11 cellular contexts compared by ENCODE assay signal in genomic region chr10:114367676-114368391, GRCh38. TPM values are rescaled to one million over a fixed set of nuclear protein-coding genes. Genes with fewer than 3 reads are reported as not detected.
DNase-seq lines count a peak whose midpoint lies in the region; TF ChIP-seq lines count a peak whose summit lies in the region.
"Had no signal": no experiment of that assay in that cellular context is flagged by ENCODE, and none has a peak within 500 bp of the region (broad histone marks: within the 10 kb centered on the region; RNA-seq: fewer than 3 reads in every experiment).

No MANE protein-coding gene starts in this region.

- no peak overlapping the region for H3K18ac ChIP-seq in neuronal stem cell (ENCODE audit: low read length)

- H2AK5ac ChIP-seq in neuronal stem cell (ENCODE audit: low read depth, low read length): no peak overlapping the region

- no peaks in the 10 kb centered on the region for H3K79me1 ChIP-seq in neuronal stem cell (ENCODE audit: low read depth, low read length)

- H3K27ac Mint-ChIP-seq in MCF 10A (ENCODE audit: low read depth, unreplicated experiment): no peak overlapping the region
- no peak overlapping the region for H3K27ac Mint-ChIP-seq in endothelial cell (ENCODE audit: unreplicated experiment)
- H3K27ac Mint-ChIP-seq: activated naive CD8-positive, alpha-beta T cell treated with anti-CD3 and anti-CD28 coated beads, Interleukin-2, amount 50 U/mL, for 24 hours had no signal

- H3K27me3 ChIP-seq in breast epithelium: no peaks in the 10 kb centered on the region
- H3K27me3 ChIP-seq in fibroblast of lung (ENCODE audit: control insufficient read depth, insufficient read depth, low read length): peaks cover under 1% of the 10 kb centered on the region
- H3K27me3 ChIP-seq in neuronal stem cell (ENCODE audit: control insufficient read depth in 3 of 3, insufficient read depth in 3 of 3, low read depth in 1 of 3, low read length in 3 of 3): no peaks in the 10 kb centered on the region
- H3K27me3 ChIP-seq in uterus: no peaks in the 10 kb centered on the region

- no peak overlapping the region for H3K4me3 Mint-ChIP-seq in MCF 10A (ENCODE audit: unreplicated experiment)
- no peak overlapping the region for H3K4me3 Mint-ChIP-seq in endothelial cell (ENCODE audit: unreplicated experiment)
- H3K4me3 Mint-ChIP-seq: activated naive CD8-positive, alpha-beta T cell treated with anti-CD3 and anti-CD28 coated beads, Interleukin-2, amount 50 U/mL, for 24 hours had no signal

- H3K36me3 ChIP-seq in breast epithelium (no peaks in the 10 kb centered on the region), fibroblast of lung (ENCODE audit: control insufficient read depth, insufficient read depth, low read length) (no peaks in the 10 kb centered on the region), neuronal stem cell (replicated peaks in 1 of 2; ENCODE audit: control insufficient read depth in 2 of 2, insufficient read depth in 2 of 2, low read length in 2 of 2) (no peaks in the 10 kb centered on the region), uterus (no peaks in the 10 kb centered on the region)

- H3K4ac ChIP-seq in neuronal stem cell (ENCODE audit: low read length): no peak overlapping the region

- TF ChIP-seq POLR2A in breast epithelium (IDR thresholded peaks at IDR 0.05): no peak
- TF ChIP-seq POLR2A in uterus (IDR thresholded peaks at IDR 0.05): no peak

- CTCF ChIA-PET in MCF 10A (lab: Yijun Ruan, JAX): interaction anchor here (0.7 kb wide), 1 partner anchor 411 kb away, joined by 3 read pairs; no protein-coding TSS in a partner anchor

- H3K36me3 Mint-ChIP-seq in MCF 10A (ENCODE audit: insufficient read depth, unreplicated experiment): no peaks in the 10 kb centered on the region
- H3K36me3 Mint-ChIP-seq in endothelial cell (ENCODE audit: low read depth, unreplicated experiment): no peaks in the 10 kb centered on the region

- no TSS peak for BruUV-seq in MCF 10A (replicated peaks; lab: Mats Ljungman, UMichigan)

- H3K4me1 Mint-ChIP-seq in MCF 10A (ENCODE audit: insufficient read depth, unreplicated experiment) (no peaks in the 10 kb centered on the region), endothelial cell (ENCODE audit: unreplicated experiment) (peaks cover 5% of the 10 kb centered on the region)
- H3K4me1 Mint-ChIP-seq: activated naive CD8-positive, alpha-beta T cell treated with anti-CD3 and anti-CD28 coated beads, Interleukin-2, amount 50 U/mL, for 24 hours had no signal

- H3K9me3 Mint-ChIP-seq in MCF 10A (ENCODE audit: unreplicated experiment): no peaks in the 10 kb centered on the region
- H3K9me3 Mint-ChIP-seq in endothelial cell (ENCODE audit: unreplicated experiment): no peaks in the 10 kb centered on the region
- H3K9me3 Mint-ChIP-seq: activated naive CD8-positive, alpha-beta T cell treated with anti-CD3 and anti-CD28 coated beads, Interleukin-2, amount 50 U/mL, for 24 hours had no signal

- peak overlapping the region; percentile 74 to 81 for H3K27ac ChIP-seq in breast epithelium
- no peak overlapping the region for H3K27ac ChIP-seq in fibroblast of lung (ENCODE audit: insufficient read depth, low read length)
- no peak overlapping the region for H3K27ac ChIP-seq in neuronal stem cell (replicated peaks; ENCODE audit: low read length)
- H3K27ac ChIP-seq in uterus: peak overlapping the region; percentile 78 to 80
- H3K27ac ChIP-seq: 22Rv1 had no signal

- H2BK12ac ChIP-seq in neuronal stem cell (ENCODE audit: low read length): no peak overlapping the region

- H2BK120ac ChIP-seq in neuronal stem cell (ENCODE audit: low read depth, low read length): no peak overlapping the region

- intact Hi-C loops in breast epithelium (cut with DNase I; ENCODE audit: low total_unique reads): no loop called here
- intact Hi-C loops in MCF 10A (cut with micrococcal nuclease): no loop called here
- intact Hi-C loops in uterus (cut with DNase I; ENCODE audit: low total_unique reads): no loop called here

- H3K4me1 ChIP-seq in breast epithelium: peaks cover 0 to 5% of the 10 kb centered on the region in 2 donors
- H3K4me1 ChIP-seq in fibroblast of lung (ENCODE audit: control insufficient read depth, extremely low read depth, insufficient read depth, low read length): no peaks in the 10 kb centered on the region
- peaks cover 4 to 8% of the 10 kb centered on the region in 2 donors for H3K4me1 ChIP-seq in neuronal stem cell (ENCODE audit: control insufficient read depth in 2 of 2, insufficient read depth in 1 of 2, low read depth in 1 of 2, low read length in 2 of 2)
- H3K4me1 ChIP-seq in uterus: no peaks in the 10 kb centered on the region

- H3K79me2 ChIP-seq in fibroblast of lung (ENCODE audit: control insufficient read depth, insufficient read depth, low read length): no peaks in the 10 kb centered on the region

- no peaks in the 10 kb centered on the region for H3K27me3 Mint-ChIP-seq in MCF 10A (ENCODE audit: insufficient read depth, unreplicated experiment)
- H3K27me3 Mint-ChIP-seq in endothelial cell (ENCODE audit: unreplicated experiment): peaks cover 1% of the 10 kb centered on the region
- H3K27me3 Mint-ChIP-seq: activated naive CD8-positive, alpha-beta T cell treated with anti-CD3 and anti-CD28 coated beads, Interleukin-2, amount 50 U/mL, for 24 hours had no signal

- no peak for TF ChIP-seq CTCF in breast epithelium (IDR thresholded peaks at IDR 0.05)
- TF ChIP-seq CTCF in MCF 10A (IDR thresholded peaks at IDR 0.05; ENCODE audit: unreplicated experiment): no peak
- TF ChIP-seq CTCF in fibroblast of lung (conservative IDR thresholded peaks at IDR 0.05 in 1 of 2, IDR thresholded peaks at IDR 0.05 in 1 of 2; ENCODE audit: low read depth in 1 of 2, low read length in 2 of 2): no peak
- TF ChIP-seq CTCF in uterus (IDR thresholded peaks at IDR 0.05): no peak
- TF ChIP-seq CTCF in endothelial cell (IDR thresholded peaks at IDR 0.05; ENCODE audit: unreplicated experiment): no peak

- H3K9ac ChIP-seq in fibroblast of lung (ENCODE audit: insufficient read depth, low read length) (no peak overlapping the region), neuronal stem cell (ENCODE audit: low read depth, low read length, poor library complexity) (no peak overlapping the region)

- H3K4me2 ChIP-seq in fibroblast of lung (ENCODE audit: extremely low read depth, insufficient read depth, low read length) (no peak overlapping the region), neuronal stem cell (ENCODE audit: insufficient read depth, low read length, poor library complexity, severe bottlenecking) (no peak overlapping the region)

- H3K14ac ChIP-seq in neuronal stem cell (ENCODE audit: low read length): no peak overlapping the region

- H3K9me3 ChIP-seq in breast epithelium (no peaks in the 10 kb centered on the region), fibroblast of lung (ENCODE audit: control insufficient read depth, insufficient read depth, low read depth, low read length) (no peaks in the 10 kb centered on the region), neuronal stem cell (replicated peaks in 1 of 2; ENCODE audit: control insufficient read depth in 2 of 2, insufficient read depth in 1 of 2, low read depth in 1 of 2, low read length in 2 of 2) (peaks cover 0 to 3% of the 10 kb centered on the region in 2 donors), uterus (no peaks in the 10 kb centered on the region)

- no CpG with 5 or more reads among the region's 9 CpGs for WGBS in neuronal stem cell (ENCODE audit: extremely low coverage in 2 of 2, insufficient read length in 2 of 2, insufficient replicate concordance in 1 of 2), 2 donors

- no peak overlapping the region for H4K8ac ChIP-seq in neuronal stem cell (ENCODE audit: low read depth, low read length)

- no peak overlapping the region for H4K91ac ChIP-seq in neuronal stem cell (ENCODE audit: low read depth, low read length, poor library complexity)

- H3K4me3 ChIP-seq in breast epithelium (no peak overlapping the region), fibroblast of lung (replicated peaks in 1 of 4; ENCODE audit: control extremely low read depth in 1 of 4, insufficient read depth in 1 of 4, low read depth in 3 of 4, low read length in 4 of 4) (no peak overlapping the region), neuronal stem cell (ENCODE audit: low read length in 2 of 2) (no peak overlapping the region), uterus (no peak overlapping the region)

- no peaks in the 10 kb centered on the region for H4K20me1 ChIP-seq in fibroblast of lung (ENCODE audit: control insufficient read depth, extremely low read depth, insufficient read depth, low read length)

- H2BK5ac ChIP-seq in neuronal stem cell (ENCODE audit: low read length): no peak overlapping the region

- POLR2A ChIA-PET in MCF 10A (lab: Yijun Ruan, JAX): interaction anchor here (1.0 kb wide), 1 partner anchor 29 kb away, joined by 3 read pairs; no protein-coding TSS in a partner anchor

- H2AFZ ChIP-seq in fibroblast of lung (ENCODE audit: low read length) (no peak overlapping the region), neuronal stem cell (ENCODE audit: low read length) (peak overlapping the region; percentile 46)

- DNase-seq in breast epithelium (ENCODE audit: low spot score in 2 of 2) (peak in 1 of 2 donors; percentile 49), MCF 10A (ENCODE audit: unreplicated experiment) (no peak), fibroblast of lung (ENCODE audit: low read depth in 2 of 2) (peak; percentile 69 to 87), neuronal stem cell (ENCODE audit: low spot score) (no peak), uterus (peak; percentile 47 to 57), endothelial cell (ENCODE audit: low spot score) (no peak), ecto neural progenitor cell (ENCODE audit: low spot score) (no peak)
- no peak for DNase-seq in activated CD4-positive, CD25-positive, alpha-beta regulatory T cell treated with anti-CD3 and anti-CD28 coated beads, Interleukin-2, amount 50 U/mL, for 72 hours
- DNase-seq: activated naive CD8-positive, alpha-beta T cell treated with anti-CD3 and anti-CD28 coated beads, Interleukin-2, amount 50 U/mL, for 24 hours; cortex of kidney had no signal

- H3K23ac ChIP-seq in neuronal stem cell (ENCODE audit: low read depth, low read length, poor library complexity): no peak overlapping the region

- no peak overlapping the region for H2BK15ac ChIP-seq in neuronal stem cell (ENCODE audit: low read length)

RNA-seq across cellular contexts. Expression of gene AFAP1L2, which starts 36.5 kb away (rescaled TPM):
- total RNA-seq in breast epithelium: 10 to 100 TPM in 2 of 3 donors, 1 to 10 TPM in 1; 4.2 to 43.9 (median 20.0) TPM
- 5.8 and 8.5 TPM in 2 replicates for total RNA-seq in MCF 10A (2022)
- total RNA-seq in fibroblast of lung: 0.17 and 0.77 TPM in 2 replicates
- 0.43 and 9.6 TPM in 2 replicates for polyA plus RNA-seq in fibroblast of lung
- polyA plus RNA-seq in fibroblast of lung (2012): 0.38 and 8.2 TPM in 2 replicates
- 1.1 and 33.0 TPM in 2 replicates for polyA minus RNA-seq in fibroblast of lung (ENCODE audit: low replicate concordance)
- polyA plus RNA-seq in neuronal stem cell (2013, experiment 1 of 2): 6.7 TPM
- 6.9 TPM for polyA plus RNA-seq in neuronal stem cell (2013, experiment 2 of 2)
- 10 to 100 TPM; 28.4 to 86.6 (median 48.6) TPM for total RNA-seq in uterus
- 0.77 TPM for total RNA-seq in endothelial cell (ENCODE audit: unreplicated experiment)

Comparison
In these comparisons a context has a peak if more than half of its experiments do, and no peak if none do; other contexts are left out.
1. DNase-seq: peak in fibroblast of lung (2 of 2) and uterus (2 of 2); none in MCF 10A (single experiment), neuronal stem cell (single experiment), endothelial cell (single experiment), ecto neural progenitor cell (single experiment) and activated CD4-positive, CD25-positive, alpha-beta regulatory T cell treated with anti-CD3 and anti-CD28 coated beads, Interleukin-2, amount 50 U/mL, for 72 hours (single experiment).
2. H3K27ac ChIP-seq: peak in breast epithelium (2 of 2) and uterus (2 of 2); none in fibroblast of lung (single experiment) and neuronal stem cell (single experiment).